In genomic region chr15:25394893-25395292, GRCh38 we compare ENCODE assay signal across 23 cellular contexts.
"Had no signal": no experiment of that assay in that cellular context is flagged by ENCODE, and none has a peak within 500 bp of the region (broad histone marks: within the 10 kb centered on the region; RNA-seq: fewer than 3 reads in every experiment).

No MANE protein-coding gene starts in this region.

- DNase-seq: activated CD4-positive, alpha-beta memory T cell treated with anti-CD3 and anti-CD28 coated beads, Interleukin-2, amount 10 ng/mL, durations not matched to agents 7 days and 5 days; activated CD4-positive, alpha-beta T cell treated with anti-CD3 and anti-CD28 coated beads for 48 hours; activated CD4-positive, CD25-positive, alpha-beta regulatory T cell; activated gamma-delta T cell; amniotic stem cell; cerebellar nuclear complex; erythroblast; left lung; midbrain; ovary; psoas muscle; SK-N-SH; stimulated activated CD4-positive, alpha-beta T cell treated with anti-CD3 and anti-CD28 coated beads, Interleukin-4, amount 100 ng/mL, for 24 hours; stimulated activated naive CD8-positive, alpha-beta T cell treated with anti-CD3 and anti-CD28 coated beads, Interleukin-15, Interleukin-2, amounts not matched to agents 100 U/mL and 50 U/mL, for 24 hours; tibial artery had no signal

- H3K27me3 ChIP-seq: left lung, neutrophil, ovary, right atrium auricular region, tibial artery had no signal

- FAIRE-seq: bronchial epithelial cell had no signal

- H3K36me3 ChIP-seq: neutrophil, ovary, right atrium auricular region, tibial artery had no signal

- H3K9me3 ChIP-seq: left lung, neutrophil, ovary, psoas muscle, right atrium auricular region, SK-N-SH, tibial artery had no signal

- H3K27me3 Mint-ChIP-seq: activated CD4-positive, alpha-beta memory T cell treated with anti-CD3 and anti-CD28 coated beads, Interleukin-2, amount 10 ng/mL, durations not matched to agents 7 days and 5 days; natural killer cell treated with Interleukin-12 subunit alpha and Interleukin-12 subunit beta and Interleukin-15 and Interleukin-18, amount 100 ng/mL, for 72 hours had no signal

- ATAC-seq: activated naive CD4-positive, alpha-beta T cell treated with anti-CD3 and anti-CD28 coated beads, Interleukin-2, amount 50 U/mL, for 72 hours; left lung; natural killer cell treated with Interleukin-12 subunit alpha and Interleukin-12 subunit beta and Interleukin-15 and Interleukin-18, amount 100 ng/mL, for 72 hours; psoas muscle; stimulated activated naive CD8-positive, alpha-beta T cell treated with anti-CD3 and anti-CD28 coated beads, Interleukin-15, Interleukin-2, amounts not matched to agents 100 U/mL and 50 U/mL, for 24 hours had no signal

- H3K9ac ChIP-seq: SK-N-SH had no signal

- H3K27ac ChIP-seq: coronary artery, left lung, neutrophil, ovary, right atrium auricular region, tibial artery had no signal

- H3K4me2 ChIP-seq: SK-N-SH had no signal

- H3K4me3 ChIP-seq: coronary artery, left lung, lung, ovary, psoas muscle, right atrium auricular region, tibial artery had no signal

- H3K4me3 Mint-ChIP-seq: activated CD4-positive, alpha-beta memory T cell treated with anti-CD3 and anti-CD28 coated beads, Interleukin-2, amount 10 ng/mL, durations not matched to agents 7 days and 5 days; activated T-helper 1 cell treated with anti-CD3 and anti-CD28 coated beads, Interleukin-12 subunit alpha, Interleukin-12 subunit beta, Interleukin-2, Interleukin-4 antibody, amounts not matched to agents 30 ng/mL and 10 ng/mL and 1 ng/mL, durations not matched to agents 14 hours and 24 hours and 36 hours; natural killer cell treated with Interleukin-12 subunit alpha and Interleukin-12 subunit beta and Interleukin-15 and Interleukin-18, amount 100 ng/mL, for 72 hours had no signal

- H3K27ac Mint-ChIP-seq: activated CD4-positive, alpha-beta memory T cell treated with anti-CD3 and anti-CD28 coated beads, Interleukin-2, amount 10 ng/mL, durations not matched to agents 7 days and 5 days; activated naive CD4-positive, alpha-beta T cell treated with anti-CD3 and anti-CD28 coated beads, Interleukin-2, amount 50 U/mL, for 72 hours; natural killer cell treated with Interleukin-12 subunit alpha and Interleukin-12 subunit beta and Interleukin-15 and Interleukin-18, amount 100 ng/mL, for 72 hours had no signal
